Comparison of ENCODE assay signal across 8 cellular contexts in genomic region chr3:16374047-16375019, GRCh38.
A peak's percentile ranks its signal among the peaks of the same experiment; 100 is the strongest.
DNase-seq lines count a peak whose midpoint lies in the region; ATAC-seq, FAIRE-seq and TF ChIP-seq lines count a peak whose summit lies in the region.

No MANE protein-coding gene starts in this region.

- peak overlapping the region; percentile 42 for H3K9ac ChIP-seq in GM12878 (ENCODE audit: control insufficient read depth, insufficient read depth, low read length)

- WGBS in GM12878 (ENCODE audit: insufficient coverage, insufficient replicate concordance, low lambda C conversion rate, missing lambda C conversion rate): 4% methylated on average over 18 of the region's 18 CpGs

- no peaks in the 10 kb centered on the region for H3K36me3 Mint-ChIP-seq in mesothelial cell of epicardium

- H3K9me3 Mint-ChIP-seq in mesothelial cell of epicardium: no peaks in the 10 kb centered on the region

- no peaks in the 10 kb centered on the region for H3K27me3 Mint-ChIP-seq in mesothelial cell of epicardium (ENCODE audit: low read depth)

- H3K9me3 ChIP-seq in GM12878 (replicated peaks; ENCODE audit: control insufficient read depth, insufficient read depth, low read length): peaks cover 9% of the 10 kb centered on the region

- no TSS peak for BruUV-seq in GM12878 (replicated peaks; lab: Mats Ljungman, UMichigan)

- H3K79me2 ChIP-seq in GM12878 (ENCODE audit: control insufficient read depth, insufficient read depth, low read length): peaks cover 43% of the 10 kb centered on the region

- in situ Hi-C loops in GM12878 (cut with MboI): loop anchor here (5.0 to 10.0 kb wide), 2 partner anchors 143 to 570 kb away; no protein-coding TSS in a partner anchor

- peak in 1 of 2 experiments; percentile 53; a peak in 2 of 4 replicates for TF ChIP-seq EP300 in GM12878 (IDR thresholded peaks at IDR 0.05; ENCODE audit: borderline replicate concordance in 1 of 2, control insufficient read depth in 1 of 2, low read depth in 2 of 2, low read length in 2 of 2)

- ATAC-seq in HG02973 (IDR thresholded peaks at IDR 0.05; ENCODE audit: unreplicated experiment): peak; percentile 38
- ATAC-seq in GM12878: peak; percentile 40

- peak overlapping the region; percentile 96 for H3K27ac ChIP-seq in GM12878 (ENCODE audit: control insufficient read depth, insufficient read depth)

- TF ChIP-seq RAD21 in GM12878 (IDR thresholded peaks at IDR 0.05; ENCODE audit: insufficient read depth, low read depth, low read length): no peak

- CTCF ChIA-PET in GM12878 (lab: Yijun Ruan, JAX): interaction anchor here (0.6 to 2.8 kb wide), 12 partner anchors 10 to 142 kb away, joined by 3 to 8 read pairs (median 4); no protein-coding TSS in a partner anchor

- no peak overlapping the region for H3K27ac Mint-ChIP-seq in mesothelial cell of epicardium

- peak overlapping the region; percentile 44; the same call in 1 of the 2 replicates for H3K4me2 ChIP-seq in GM12878 (ENCODE audit: control insufficient read depth, insufficient read depth)

- no peak for TF ChIP-seq CTCF in GM12878 (IDR thresholded peaks at IDR 0.05 in 2 of 3, conservative IDR thresholded peaks at IDR 0.05 in 1 of 3; ENCODE audit: control insufficient read depth in 2 of 3, extremely low read depth in 1 of 3, insufficient read depth in 1 of 3, low read depth in 3 of 3, low read length in 3 of 3)
- TF ChIP-seq CTCF in mesothelial cell of epicardium (IDR thresholded peaks at IDR 0.05; ENCODE audit: unreplicated experiment): no peak

- H3K27me3 ChIP-seq in GM12878 (replicated peaks in 1 of 2; ENCODE audit: control insufficient read depth in 2 of 2, insufficient read depth in 2 of 2, low read length in 1 of 2): no peaks in the 10 kb centered on the region

- 0 out of 2 replicates have a peak, but pooled peaks have one; percentile 31 for TF ChIP-seq POLR2A in GM12878 (IDR thresholded peaks at IDR 0.05; ENCODE audit: low read depth, low read length)

- FAIRE-seq in GM12878 (lab: Jason Lieb, UNC): no peak

- DNase-seq in GM19238 (ENCODE audit: insufficient read length, low spot score): peak; percentile 35
- no peak for DNase-seq in GM12878 (ENCODE audit: low read depth, low spot score)
- DNase-seq in pons (ENCODE audit: low spot score): peak; percentile 35
- DNase-seq in OCI-M2 (lab: John Stamatoyannopoulos, UW; ENCODE audit: unreplicated experiment): no peak
- no peak for DNase-seq in mesothelial cell of epicardium (ENCODE audit: low spot score in 2 of 2, unreplicated experiment in 2 of 2)
- DNase-seq in inferior parietal cortex (ENCODE audit: extremely low spot score): no peak
- DNase-seq in HUDEP-2 (lab: John Stamatoyannopoulos, UW; ENCODE audit: unreplicated experiment in 76 of 76): no peak

- H2AFZ ChIP-seq in GM12878 (ENCODE audit: control insufficient read depth, low read depth, low read length): no peak overlapping the region

- peaks cover 55% of the 10 kb centered on the region for H3K4me1 Mint-ChIP-seq in mesothelial cell of epicardium

- no peak overlapping the region for H3K4me3 Mint-ChIP-seq in mesothelial cell of epicardium

- RAD21 ChIA-PET in GM12878 (lab: Charles Lee; ENCODE audit: unreplicated experiment): interaction anchor here (1.0 to 6.5 kb wide), 12 partner anchors 24 to 147 kb away, joined by 3 to 52 read pairs (median 6); no protein-coding TSS in a partner anchor

- SMC1A ChIA-PET in GM12878 (lab: Charles Lee; ENCODE audit: uncharacterized antibody, unreplicated experiment): interaction anchor here (0.8 to 9.9 kb wide), 16 partner anchors 15 to 176 kb away, joined by 3 to 125 read pairs (median 4); partner anchors contain the start of gene RFTN1

- intact Hi-C loops in GM12878 (cut with micrococcal nuclease; ENCODE audit: unreplicated experiment): loop anchor here (5.0 kb wide), 1 partner anchor 1368 kb away; the partner anchor contains the start of gene TBC1D5

- H3K36me3 ChIP-seq in GM12878 (ENCODE audit: control insufficient read depth in 2 of 2, insufficient read depth in 2 of 2, low read length in 1 of 2): peaks cover 13 to 21% of the 10 kb centered on the region in 2 experiments

- no peak overlapping the region; the same call in 1 of the 2 replicates for H3K4me3 ChIP-seq in GM12878

- POLR2A ChIA-PET in GM12878 (lab: Charles Lee): interaction anchor here (0.5 to 5.2 kb wide), 9 partner anchors 12 to 139 kb away, joined by 3 to 66 read pairs (median 6); partner anchors contain the start of gene RFTN1

- peaks cover 94% of the 10 kb centered on the region for H3K4me1 ChIP-seq in GM12878 (ENCODE audit: control insufficient read depth, insufficient read depth, low read length)

- no peaks in the 10 kb centered on the region for H4K20me1 ChIP-seq in GM12878 (ENCODE audit: control insufficient read depth, insufficient read depth)

TF ChIP-seq in GM12878, 131 proteins besides CTCF, POLR2A, EP300 and RAD21 (continues in another document):
- TF ChIP-seq ETV6 (conservative IDR thresholded peaks at IDR 0.05 in 1 of 2, IDR thresholded peaks at IDR 0.05 in 1 of 2; ENCODE audit: borderline replicate concordance in 1 of 2, low read depth in 1 of 2) (peak in 1 of 2 experiments; percentile 97; a peak in 2 of 4 replicates), EED (IDR thresholded peaks at IDR 0.05; ENCODE audit: low read depth) (peak; percentile 98), TAF1 (IDR thresholded peaks at IDR 0.05; ENCODE audit: borderline replicate concordance, low read depth, low read length) (peak; percentile 19; the same call in 1 of the 2 replicates), SMARCA5 (IDR thresholded peaks at IDR 0.05) (peak; percentile 59), CBX5 (IDR thresholded peaks at IDR 0.05; ENCODE audit: low read depth) (0 out of 2 replicates have a peak, but pooled peaks have one; percentile 44), ZNF687 (IDR thresholded peaks at IDR 0.05) (peak; percentile 83), SREBF1 (IDR thresholded peaks at IDR 0.05; ENCODE audit: low read length) (no peak), RFX5 (IDR thresholded peaks at IDR 0.05; ENCODE audit: low read depth, low read length) (no peak), GATAD2B (conservative IDR thresholded peaks at IDR 0.05; ENCODE audit: low read depth) (no peak; the same call in none of the 2 replicates), KAT2A (conservative IDR thresholded peaks at IDR 0.05; ENCODE audit: control insufficient read depth, low read depth, low read length) (no peak), YBX1 (IDR thresholded peaks at IDR 0.05) (no peak), ATF2 (IDR thresholded peaks at IDR 0.05; ENCODE audit: low read length) (peak; percentile 54; the same call in 1 of the 2 replicates), NR2C1 (IDR thresholded peaks at IDR 0.05) (no peak), NFIC (IDR thresholded peaks at IDR 0.05; ENCODE audit: low read depth, low read length) (peak; percentile 83), CHD4 (IDR thresholded peaks at IDR 0.05) (no peak), DPF2 (IDR thresholded peaks at IDR 0.05) (peak; percentile 60; the same call in 1 of the 2 replicates), CHD2 (IDR thresholded peaks at IDR 0.05; ENCODE audit: borderline replicate concordance, low read depth, low read length) (no peak), JUND (IDR thresholded peaks at IDR 0.05; ENCODE audit: low read depth, low read length) (no peak)
- TF ChIP-seq, protein P1, sequence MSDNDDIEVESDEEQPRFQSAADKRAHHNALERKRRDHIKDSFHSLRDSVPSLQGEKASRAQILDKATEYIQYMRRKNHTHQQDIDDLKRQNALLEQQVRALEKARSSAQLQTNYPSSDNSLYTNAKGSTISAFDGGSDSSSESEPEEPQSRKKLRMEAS (IDR thresholded peaks at IDR 0.05; ENCODE audit: low read depth, low read length): no peak

Comparison
In these comparisons a context has a peak if more than half of its experiments do, and no peak if none do; other contexts are left out.
1. DNase-seq: peak in GM19238 (single experiment) and pons (single experiment); none in GM12878 (single experiment), OCI-M2 (single experiment), mesothelial cell of epicardium (0 of 2), inferior parietal cortex (single experiment) and HUDEP-2 (0 of 76).